10 cellular contexts compared by ENCODE assay signal in the genomic region with DNA sequence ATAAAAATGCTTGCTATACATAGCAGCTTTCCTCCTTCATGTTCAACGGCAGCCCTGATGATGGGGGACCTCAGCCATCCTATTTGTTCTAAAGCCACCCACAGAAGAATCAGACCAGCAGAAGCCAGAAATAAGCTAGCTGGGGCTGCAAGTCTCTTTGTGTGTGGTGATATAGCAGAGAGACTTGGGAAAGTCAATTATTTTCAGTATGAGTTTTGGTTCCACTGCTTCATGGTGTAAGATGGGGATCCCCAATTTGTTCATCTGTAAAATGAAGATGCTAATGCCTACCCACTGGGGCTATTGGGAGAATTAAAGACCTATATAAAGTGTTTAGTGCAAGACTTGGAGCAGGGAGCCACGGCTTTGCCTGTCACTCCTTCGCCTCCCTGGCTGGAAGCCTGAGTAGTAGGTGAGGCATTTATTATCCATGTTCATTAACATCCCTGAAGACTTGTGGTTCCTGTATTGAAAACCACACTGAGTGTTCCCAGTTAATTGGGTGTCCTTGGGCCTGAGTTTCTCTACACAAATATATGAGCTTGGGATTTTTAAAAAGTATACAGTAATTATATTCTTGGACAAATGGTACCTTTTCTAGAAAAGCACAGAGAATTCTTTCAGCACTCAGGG.
DNase-seq lines count a peak whose midpoint lies in the region; ATAC-seq and TF ChIP-seq lines count a peak whose summit lies in the region.
"Had no signal": no experiment of that assay in that cellular context is flagged by ENCODE, and none has a peak within 500 bp of the region (broad histone marks: within the 10 kb centered on the region; RNA-seq: fewer than 3 reads in every experiment).

No MANE protein-coding gene starts in this region.

- no peak overlapping the region for H3K4me3 Mint-ChIP-seq in MCF 10A (ENCODE audit: unreplicated experiment)
- H3K4me3 Mint-ChIP-seq in activated naive CD8-positive, alpha-beta T cell treated with anti-CD3 and anti-CD28 coated beads, Interleukin-2, amount 50 U/mL, for 24 hours = peak overlapping the region; percentile 59

- POLR2A ChIA-PET in MCF 10A (lab: Yijun Ruan, JAX) = no interaction called here

- H3K27me3 ChIP-seq in mammary epithelial cell (ENCODE audit: insufficient read depth, low read length) = no peaks in the 10 kb centered on the region

- H3K4me1 ChIP-seq in mammary epithelial cell (ENCODE audit: insufficient read depth, low read length) = peaks cover 48% of the 10 kb centered on the region

- BruUV-seq in mammary epithelial cell (replicated peaks; lab: Mats Ljungman, UMichigan) (TSS peak; percentile 93), MCF 10A (replicated peaks; lab: Mats Ljungman, UMichigan) (no TSS peak)

- H3K4me3 ChIP-seq in mammary epithelial cell (replicated peaks in 1 of 3; ENCODE audit: insufficient read depth in 1 of 3, low read depth in 2 of 3, low read length in 3 of 3) = no peak overlapping the region

- WGBS in mammary epithelial cell (ENCODE audit: low coverage, missing lambda C conversion rate) = 44% methylated on average over 2 of the region's 3 CpGs

- peak overlapping the region; percentile 38 for H3K9ac ChIP-seq in mammary epithelial cell (ENCODE audit: insufficient read depth, low read length)

- intact Hi-C loops in mammary epithelial cell (cut with micrococcal nuclease) = loop anchor here (5.0 kb wide), 2 partner anchors 238 to 623 kb away; a partner anchor contains a TSS
- intact Hi-C loops in MCF 10A (cut with micrococcal nuclease) = no loop called here

- H3K9me3 Mint-ChIP-seq in MCF 10A (ENCODE audit: unreplicated experiment) = no peaks in the 10 kb centered on the region
- peaks cover 10% of the 10 kb centered on the region for H3K9me3 Mint-ChIP-seq in activated naive CD8-positive, alpha-beta T cell treated with anti-CD3 and anti-CD28 coated beads, Interleukin-2, amount 50 U/mL, for 24 hours

- H3K27me3 Mint-ChIP-seq in MCF 10A (ENCODE audit: insufficient read depth, unreplicated experiment) = no peaks in the 10 kb centered on the region
- no peaks in the 10 kb centered on the region for H3K27me3 Mint-ChIP-seq in activated naive CD8-positive, alpha-beta T cell treated with anti-CD3 and anti-CD28 coated beads, Interleukin-2, amount 50 U/mL, for 24 hours

- CTCF ChIA-PET in mammary epithelial cell (lab: Charles Lee; ENCODE audit: low non-redundant PET) = interaction anchor here (0.8 kb wide), 1 partner anchor 534 kb away, joined by 7 read pairs; no protein-coding TSS in a partner anchor
- CTCF ChIA-PET in MCF 10A (lab: Yijun Ruan, JAX) = no interaction called here

- H3K36me3 ChIP-seq in mammary epithelial cell (ENCODE audit: insufficient read depth, low read length) = no peaks in the 10 kb centered on the region

- H3K9me3 ChIP-seq in mammary epithelial cell (replicated peaks; ENCODE audit: insufficient read depth, low read length) = peaks cover 2% of the 10 kb centered on the region

- in situ Hi-C loops in mammary epithelial cell (cut with MboI; ENCODE audit: low sequenced_read_pairs in 2 of 2) (no loop called here), G401 (cut with HindIII; ENCODE audit: low sequenced_read_pairs) (no loop called here)

- dilution Hi-C loops in mammary epithelial cell (cut with HindIII; ENCODE audit: low sequenced_read_pairs) = no loop called here

- H3K4me1 Mint-ChIP-seq in MCF 10A (ENCODE audit: insufficient read depth, unreplicated experiment) = peaks cover 20% of the 10 kb centered on the region
- peaks cover 58% of the 10 kb centered on the region for H3K4me1 Mint-ChIP-seq in activated naive CD8-positive, alpha-beta T cell treated with anti-CD3 and anti-CD28 coated beads, Interleukin-2, amount 50 U/mL, for 24 hours

- H3K4me2 ChIP-seq in mammary epithelial cell (ENCODE audit: insufficient read depth, low read depth, low read length) = peak overlapping the region; percentile 31

- H3K27ac ChIP-seq in mammary epithelial cell (ENCODE audit: insufficient read depth, low read depth, low read length) = peak overlapping the region; percentile 90
- H3K27ac ChIP-seq: C4-2B had no signal

- ATAC-seq in HG02973 (IDR thresholded peaks at IDR 0.05; ENCODE audit: unreplicated experiment) = peak; percentile 34
- ATAC-seq in activated naive CD8-positive, alpha-beta T cell treated with anti-CD3 and anti-CD28 coated beads, Interleukin-2, amount 50 U/mL, for 24 hours = peak; percentile 38

- H3K27ac Mint-ChIP-seq in MCF 10A (ENCODE audit: low read depth, unreplicated experiment) = no peak overlapping the region
- H3K27ac Mint-ChIP-seq in activated naive CD8-positive, alpha-beta T cell treated with anti-CD3 and anti-CD28 coated beads, Interleukin-2, amount 50 U/mL, for 24 hours = peak overlapping the region; percentile 88

- peak overlapping the region; percentile 79 for H2AFZ ChIP-seq in mammary epithelial cell (ENCODE audit: low read depth, low read length)

- no peaks in the 10 kb centered on the region for H3K79me2 ChIP-seq in mammary epithelial cell (ENCODE audit: insufficient read depth, low read length)

- H3K36me3 Mint-ChIP-seq in MCF 10A (ENCODE audit: insufficient read depth, unreplicated experiment) = no peaks in the 10 kb centered on the region
- peaks cover 8% of the 10 kb centered on the region for H3K36me3 Mint-ChIP-seq in activated naive CD8-positive, alpha-beta T cell treated with anti-CD3 and anti-CD28 coated beads, Interleukin-2, amount 50 U/mL, for 24 hours (ENCODE audit: low read depth)

- TF ChIP-seq CTCF in mammary epithelial cell (conservative IDR thresholded peaks at IDR 0.05 in 1 of 2, IDR thresholded peaks at IDR 0.05 in 1 of 2; ENCODE audit: extremely low read depth in 1 of 2, insufficient read depth in 1 of 2, low read depth in 1 of 2, low read length in 2 of 2) = no peak
- TF ChIP-seq CTCF in MCF 10A (IDR thresholded peaks at IDR 0.05; ENCODE audit: unreplicated experiment) = no peak

- DNase-seq in mammary epithelial cell (peak; percentile 67), MCF 10A (ENCODE audit: unreplicated experiment) (no peak), NCI-H748 (lab: John Stamatoyannopoulos, UW; ENCODE audit: unreplicated experiment) (no peak), G401 (ENCODE audit: low spot score) (no peak), NCI-H2081 treated with DMSO at 0.1 percent for 48 hours (lab: John Stamatoyannopoulos, UW) (no peak)
- DNase-seq in activated naive CD8-positive, alpha-beta T cell treated with anti-CD3 and anti-CD28 coated beads, Interleukin-2, amount 50 U/mL, for 24 hours = no peak
- DNase-seq in stimulated activated CD4-positive, alpha-beta T cell treated with anti-CD3 and anti-CD28 coated beads, Interleukin-4, amount 100 ng/mL, for 4 hours = no peak
- DNase-seq: NCI-H1417 treated with DMSO at 0.1 percent for 48 hours had no signal

- no peaks in the 10 kb centered on the region for H4K20me1 ChIP-seq in mammary epithelial cell (ENCODE audit: insufficient read depth, low read length)
